In genomic region chr1:13228343-13228781, GRCh38 we compare ENCODE assay signal across 10 cellular contexts. TPM values are rescaled to one million over a fixed set of nuclear protein-coding genes. Genes with fewer than 3 reads are reported as not detected.
A peak's percentile ranks its signal among the peaks of the same experiment; 100 is the strongest.
DNase-seq lines count a peak whose midpoint lies in the region; ATAC-seq and TF ChIP-seq lines count a peak whose summit lies in the region.
"Had no signal": no experiment of that assay in that cellular context is flagged by ENCODE, and none has a peak within 500 bp of the region (broad histone marks: within the 10 kb centered on the region; RNA-seq: fewer than 3 reads in every experiment).

No MANE protein-coding gene starts in this region.

- peaks cover 7% of the 10 kb centered on the region for H3K27me3 ChIP-seq in adrenal gland

- no peak for ATAC-seq in GM18520 (IDR thresholded peaks at IDR 0.05; ENCODE audit: unreplicated experiment)
- ATAC-seq in GM21619 (IDR thresholded peaks at IDR 0.05; ENCODE audit: unreplicated experiment): no peak
- no peak for ATAC-seq in HG03432 (IDR thresholded peaks at IDR 0.05; ENCODE audit: unreplicated experiment)
- ATAC-seq: stimulated activated naive CD8-positive, alpha-beta T cell treated with anti-CD3 and anti-CD28 coated beads, Interleukin-15, amount 100 ng/mL, for 72 hours had no signal

- DNase-seq in NCI-H69 (lab: John Stamatoyannopoulos, UW): peak; percentile 36
- DNase-seq in adrenal gland: peak in 5 of 7 donors; percentile 12 to 66 (median 52)
- DNase-seq in stimulated activated CD4-positive, alpha-beta T cell treated with anti-CD3 and anti-CD28 coated beads, Interleukin-4, amount 100 ng/mL, for 1 hour: peak; percentile 36
- no peak for DNase-seq in NCI-H524 treated with DMSO at 0.1 percent for 48 hours (lab: John Stamatoyannopoulos, UW)

- no peaks in the 10 kb centered on the region for H3K9me3 ChIP-seq in adrenal gland (replicated peaks in 1 of 3)

- no peak overlapping the region for H3K27ac ChIP-seq in adrenal gland

- WGBS in adrenal gland, 4 donors: 71 to 81% (median 72%) methylated on average over 7 of the region's 7 CpGs

- H3K36me3 ChIP-seq in adrenal gland (replicated peaks in 1 of 2): no peaks in the 10 kb centered on the region

- intact Hi-C loops in adrenal gland (cut with DNase I): no loop called here

- H3K4me3 ChIP-seq in adrenal gland: no peak overlapping the region

- H3K4me1 ChIP-seq in adrenal gland (replicated peaks in 1 of 2): no peaks in the 10 kb centered on the region

- no peak for TF ChIP-seq POLR2A in adrenal gland (IDR thresholded peaks at IDR 0.05)

- TF ChIP-seq CTCF in GM12873 (IDR thresholded peaks at IDR 0.05; ENCODE audit: insufficient read depth, low read depth, low read length, missing control alignments) (peak; percentile 85), adrenal gland (IDR thresholded peaks at IDR 0.05) (peak in 4 of 6 experiments; percentile 11 to 55 (median 35))

RNA-seq across cellular contexts. Expression of gene PRAMEF18, which starts 2.4 kb away (rescaled TPM):
- not detected for total RNA-seq in adrenal gland
- polyA plus RNA-seq in adrenal gland: not detected
- polyA plus RNA-seq: immature natural killer cell had no signal

RNA-seq across cellular contexts. Expression of gene PRAMEF5, which starts 25.6 kb away (rescaled TPM):
- not detected for total RNA-seq in adrenal gland
- not detected for polyA plus RNA-seq in adrenal gland
- polyA plus RNA-seq: immature natural killer cell had no signal

RNA-seq across cellular contexts. Expression of gene PRAMEF13, which starts 27.2 kb away (rescaled TPM):
- not detected for total RNA-seq in adrenal gland
- not detected for polyA plus RNA-seq in adrenal gland
- polyA plus RNA-seq: immature natural killer cell had no signal

RNA-seq across cellular contexts. Expression of gene PRAMEF8, which starts 56.6 kb away (rescaled TPM):
- total RNA-seq in adrenal gland: not detected
- not detected for polyA plus RNA-seq in adrenal gland
- polyA plus RNA-seq: immature natural killer cell had no signal

RNA-seq across cellular contexts. Expression of gene PRAMEF9, which starts 56.7 kb away (rescaled TPM):
- not detected for total RNA-seq in adrenal gland
- not detected for polyA plus RNA-seq in adrenal gland
- polyA plus RNA-seq: immature natural killer cell had no signal
